Comparison of ENCODE assay signal across 1 cellular context in genomic region chr1:205570796-205571537, GRCh38.
TF ChIP-seq lines count a peak whose summit lies in the region.

No MANE protein-coding gene starts in this region.

TF ChIP-seq in SK-N-SH treated with all-trans-retinoic acid at 6 μM for 48 hours, 23 proteins besides CTCF, POLR2A, EP300 and RAD21 (continued from another document):
- TF ChIP-seq, protein P1, sequence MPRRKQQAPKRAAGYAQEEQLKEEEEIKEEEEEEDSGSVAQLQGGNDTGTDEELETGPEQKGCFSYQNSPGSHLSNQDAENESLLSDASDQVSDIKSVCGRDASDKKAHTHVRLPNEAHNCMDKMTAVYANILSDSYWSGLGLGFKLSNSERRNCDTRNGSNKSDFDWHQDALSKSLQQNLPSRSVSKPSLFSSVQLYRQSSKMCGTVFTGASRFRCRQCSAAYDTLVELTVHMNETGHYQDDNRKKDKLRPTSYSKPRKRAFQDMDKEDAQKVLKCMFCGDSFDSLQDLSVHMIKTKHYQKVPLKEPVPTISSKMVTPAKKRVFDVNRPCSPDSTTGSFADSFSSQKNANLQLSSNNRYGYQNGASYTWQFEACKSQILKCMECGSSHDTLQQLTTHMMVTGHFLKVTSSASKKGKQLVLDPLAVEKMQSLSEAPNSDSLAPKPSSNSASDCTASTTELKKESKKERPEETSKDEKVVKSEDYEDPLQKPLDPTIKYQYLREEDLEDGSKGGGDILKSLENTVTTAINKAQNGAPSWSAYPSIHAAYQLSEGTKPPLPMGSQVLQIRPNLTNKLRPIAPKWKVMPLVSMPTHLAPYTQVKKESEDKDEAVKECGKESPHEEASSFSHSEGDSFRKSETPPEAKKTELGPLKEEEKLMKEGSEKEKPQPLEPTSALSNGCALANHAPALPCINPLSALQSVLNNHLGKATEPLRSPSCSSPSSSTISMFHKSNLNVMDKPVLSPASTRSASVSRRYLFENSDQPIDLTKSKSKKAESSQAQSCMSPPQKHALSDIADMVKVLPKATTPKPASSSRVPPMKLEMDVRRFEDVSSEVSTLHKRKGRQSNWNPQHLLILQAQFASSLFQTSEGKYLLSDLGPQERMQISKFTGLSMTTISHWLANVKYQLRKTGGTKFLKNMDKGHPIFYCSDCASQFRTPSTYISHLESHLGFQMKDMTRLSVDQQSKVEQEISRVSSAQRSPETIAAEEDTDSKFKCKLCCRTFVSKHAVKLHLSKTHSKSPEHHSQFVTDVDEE (CRISPR knock-in tag; IDR thresholded peaks at IDR 0.05) = no peak
- TF ChIP-seq ZC3H10 (CRISPR knock-in tag; IDR thresholded peaks at IDR 0.05) (no peak), ZNF70 (CRISPR knock-in tag; IDR thresholded peaks at IDR 0.05) (no peak), ZNF8 (CRISPR knock-in tag; IDR thresholded peaks at IDR 0.05) (no peak)
